ENCODE assay signal across 15 cellular contexts in genomic region chr12:94972795-94973194, GRCh38. TPM values are rescaled to one million over a fixed set of nuclear protein-coding genes. Genes with fewer than 3 reads are reported as not detected.
DNase-seq lines count a peak whose midpoint lies in the region; ATAC-seq and TF ChIP-seq lines count a peak whose summit lies in the region.
"Had no signal": no experiment of that assay in that cellular context is flagged by ENCODE, and none has a peak within 500 bp of the region (broad histone marks: within the 10 kb centered on the region; RNA-seq: fewer than 3 reads in every experiment).

No MANE protein-coding gene starts in this region.

- no peaks in the 10 kb centered on the region for H3K27me3 Mint-ChIP-seq in activated naive CD4-positive, alpha-beta T cell treated with anti-CD3 and anti-CD28 coated beads, Interleukin-2, amount 50 U/mL, for 24 hours

- H3K79me2 ChIP-seq in smooth muscle cell (ENCODE audit: low read depth) = peaks cover 22% of the 10 kb centered on the region

- H3K9ac ChIP-seq in smooth muscle cell (ENCODE audit: low read depth) = peak overlapping the region; percentile 72

- DNase-seq in activated naive CD4-positive, alpha-beta T cell treated with anti-CD3 and anti-CD28 coated beads, Interleukin-2, amount 50 U/mL, for 72 hours (ENCODE audit: low spot score in 2 of 2) = no peak
- DNase-seq in SJCRH30 = peak in 1 of 2 experiments; percentile 26
- no peak for DNase-seq in smooth muscle cell (lab: John Stamatoyannopoulos, UW; ENCODE audit: unreplicated experiment)
- DNase-seq in NCI-H1694 (lab: John Stamatoyannopoulos, UW) = no peak
- DNase-seq in MV-4-11 (lab: John Stamatoyannopoulos, UW) = no peak
- DNase-seq in SHP77 (lab: John Stamatoyannopoulos, UW) = no peak
- DNase-seq: CD8-positive, alpha-beta memory T cell; NCI-H1417; NCI-H187 treated with DMSO at 0.1 percent for 48 hours; NCI-H2227 treated with DMSO at 0.1 percent for 48 hours; PC-3; RPMI8226 had no signal

- no peak for ATAC-seq in activated naive CD4-positive, alpha-beta T cell treated with anti-CD3 and anti-CD28 coated beads, Interleukin-2, amount 50 U/mL, for 72 hours
- ATAC-seq: K562, PC-3 had no signal

- no peak for TF ChIP-seq CTCF in smooth muscle cell (IDR thresholded peaks at IDR 0.05; ENCODE audit: borderline replicate concordance, insufficient read depth, poor library complexity, severe bottlenecking)

- 89 to 95% methylated on average over 1 to 2 of the region's 2 CpGs for WGBS in mesodermal cell (ENCODE audit: insufficient coverage in 2 of 2), 2 experiments
- 14% methylated on average over 2 of the region's 2 CpGs for WGBS in smooth muscle cell (ENCODE audit: low lambda C conversion rate)

- H3K36me3 Mint-ChIP-seq in activated naive CD4-positive, alpha-beta T cell treated with anti-CD3 and anti-CD28 coated beads, Interleukin-2, amount 50 U/mL, for 24 hours = peaks cover 20% of the 10 kb centered on the region
- peaks cover 8 to 12% of the 10 kb centered on the region in 2 donors for H3K36me3 Mint-ChIP-seq in activated naive CD4-positive, alpha-beta T cell treated with anti-CD3 and anti-CD28 coated beads, Interleukin-2, amount 50 U/mL, for 72 hours

- H3K4me3 ChIP-seq in SJCRH30 = no peak overlapping the region
- no peak overlapping the region for H3K4me3 ChIP-seq in mesodermal cell (ENCODE audit: extremely low read depth, insufficient read depth, low read length, poor library complexity, severe bottlenecking)
- H3K4me3 ChIP-seq in smooth muscle cell = no peak overlapping the region
- H3K4me3 ChIP-seq: K562 had no signal

- H3K27ac ChIP-seq in SJCRH30 = peak overlapping the region; percentile 56
- H3K27ac ChIP-seq in mesodermal cell (ENCODE audit: low read depth, low read length, severe bottlenecking) = peak overlapping the region; percentile 78
- peak overlapping the region; percentile 97 for H3K27ac ChIP-seq in smooth muscle cell (ENCODE audit: low read depth)

- peak overlapping the region; percentile 51 for H3K4me2 ChIP-seq in smooth muscle cell

- H2AFZ ChIP-seq in smooth muscle cell (ENCODE audit: low read depth) = no peak overlapping the region

- H3K27me3 ChIP-seq in SJCRH30 (no peaks in the 10 kb centered on the region), smooth muscle cell (ENCODE audit: low read depth) (no peaks in the 10 kb centered on the region)

- H3K36me3 ChIP-seq in SJCRH30 (peaks cover 4% of the 10 kb centered on the region; the same call in 1 of the 2 replicates), mesodermal cell (ENCODE audit: control insufficient read depth, insufficient read depth, low read length) (peaks cover 25% of the 10 kb centered on the region), smooth muscle cell (ENCODE audit: low read depth) (no peaks in the 10 kb centered on the region)

- H3K4me1 ChIP-seq in SJCRH30 = peaks cover 3% of the 10 kb centered on the region
- peaks cover 5% of the 10 kb centered on the region for H3K4me1 ChIP-seq in mesodermal cell (ENCODE audit: control insufficient read depth, insufficient read depth, low read length, poor library complexity, severe bottlenecking)
- peaks cover 5% of the 10 kb centered on the region for H3K4me1 ChIP-seq in smooth muscle cell (ENCODE audit: low read depth)

- peak overlapping the region; percentile 4 for H3K27ac Mint-ChIP-seq in activated naive CD4-positive, alpha-beta T cell treated with anti-CD3 and anti-CD28 coated beads, Interleukin-2, amount 50 U/mL, for 24 hours
- peak overlapping the region in 1 of 2 donors; percentile 19 for H3K27ac Mint-ChIP-seq in activated naive CD4-positive, alpha-beta T cell treated with anti-CD3 and anti-CD28 coated beads, Interleukin-2, amount 50 U/mL, for 72 hours

- H3K9me3 ChIP-seq in SJCRH30 (replicated peaks) (no peaks in the 10 kb centered on the region), mesodermal cell (ENCODE audit: control insufficient read depth, low read length) (no peaks in the 10 kb centered on the region), smooth muscle cell (replicated peaks; ENCODE audit: low read depth) (no peaks in the 10 kb centered on the region)

- H3F3A ChIP-seq in smooth muscle cell (ENCODE audit: low read depth) = peaks cover 18% of the 10 kb centered on the region

- no peaks in the 10 kb centered on the region for H3K9me3 Mint-ChIP-seq in activated naive CD4-positive, alpha-beta T cell treated with anti-CD3 and anti-CD28 coated beads, Interleukin-2, amount 50 U/mL, for 24 hours
- no peaks in the 10 kb centered on the region for H3K9me3 Mint-ChIP-seq in activated naive CD4-positive, alpha-beta T cell treated with anti-CD3 and anti-CD28 coated beads, Interleukin-2, amount 50 U/mL, for 72 hours
- H3K9me3 Mint-ChIP-seq: CD8-positive, alpha-beta memory T cell had no signal

- peaks cover 2% of the 10 kb centered on the region for H4K20me1 ChIP-seq in smooth muscle cell (ENCODE audit: low read depth)

- H3K4me1 Mint-ChIP-seq in activated naive CD4-positive, alpha-beta T cell treated with anti-CD3 and anti-CD28 coated beads, Interleukin-2, amount 50 U/mL, for 24 hours = peaks cover 30% of the 10 kb centered on the region

- H3K4me3 Mint-ChIP-seq in activated naive CD4-positive, alpha-beta T cell treated with anti-CD3 and anti-CD28 coated beads, Interleukin-2, amount 50 U/mL, for 24 hours = no peak overlapping the region
- H3K4me3 Mint-ChIP-seq: CD8-positive, alpha-beta memory T cell had no signal

RNA-seq across cellular contexts. Expression of gene NDUFA12, which starts 30.7 kb away (rescaled TPM):
- 100 to 1,000 TPM; 138 to 141 TPM for total RNA-seq in activated naive CD4-positive, alpha-beta T cell treated with anti-CD3 and anti-CD28 coated beads, Interleukin-2, amount 50 U/mL, for 72 hours
- total RNA-seq in SJCRH30 (2014; rRNA removed; shearing (Covaris generic)) = 116 and 123 TPM in 2 replicates
- polyA plus RNA-seq in mesodermal cell (2013, experiment 1 of 2) = 156 TPM
- polyA plus RNA-seq in mesodermal cell (2013, experiment 2 of 2) = 159 TPM
- total RNA-seq in smooth muscle cell = 291 and 300 TPM in 2 replicates
- polyA plus RNA-seq in smooth muscle cell = 236 and 257 TPM in 2 replicates
